ENCODE assay signal across 22 cellular contexts in genomic region chr9:34507556-34507955, GRCh38. TPM values are rescaled to one million over a fixed set of nuclear protein-coding genes. Genes with fewer than 3 reads are reported as not detected.
DNase-seq lines count a peak whose midpoint lies in the region; ATAC-seq and TF ChIP-seq lines count a peak whose summit lies in the region.
"Had no signal": no experiment of that assay in that cellular context is flagged by ENCODE, and none has a peak within 500 bp of the region (broad histone marks: within the 10 kb centered on the region; RNA-seq: fewer than 3 reads in every experiment).

No MANE protein-coding gene starts in this region.

- H3K9me3 Mint-ChIP-seq in activated T-cell treated with anti-CD3 and anti-CD28 coated beads, Interleukin-2, amount 50 U/mL, for 24 hours = no peaks in the 10 kb centered on the region
- no peaks in the 10 kb centered on the region for H3K9me3 Mint-ChIP-seq in activated T-cell treated with anti-CD3 and anti-CD28 coated beads, Interleukin-2, amount 50 U/mL, for 72 hours
- no peaks in the 10 kb centered on the region for H3K9me3 Mint-ChIP-seq in endodermal cell
- H3K9me3 Mint-ChIP-seq: CD4-positive, alpha-beta memory T cell; GM23338; H9 had no signal

- H3K36me3 ChIP-seq in Karpas-422 (ENCODE audit: insufficient read depth, low read length) (no peaks in the 10 kb centered on the region), endodermal cell (ENCODE audit: control insufficient read depth, insufficient read depth, low read length) (no peaks in the 10 kb centered on the region), sigmoid colon (no peaks in the 10 kb centered on the region)

- H2AFZ ChIP-seq in Karpas-422 (ENCODE audit: low read length) = no peak overlapping the region; the same call in 1 of the 2 replicates
- H2AFZ ChIP-seq: GM23338 had no signal

- DNase-seq in activated T-cell treated with anti-CD3 and anti-CD28 coated beads, Interleukin-2, amount 50 U/mL, for 24 hours = peak; percentile 5
- DNase-seq in activated T-cell treated with anti-CD3 and anti-CD28 coated beads, Interleukin-2, amount 50 U/mL, for 72 hours = no peak
- DNase-seq in Karpas-422 = no peak
- DNase-seq in endodermal cell = peak; percentile 30
- DNase-seq in sigmoid colon = peak; percentile 51
- no peak for DNase-seq in NCI-H1048 (lab: John Stamatoyannopoulos, UW)
- DNase-seq: 8988T; C1 segment of cervical spinal cord; Calu3; CD4-positive, alpha-beta memory T cell; COR-L47; DMS53; DMS79 treated with DMSO at 0.1 percent for 48 hours; GF-D8; H9 had no signal

- peak overlapping the region; percentile 27 for H3K4me2 ChIP-seq in Karpas-422 (ENCODE audit: low read depth, low read length, poor library complexity, severe bottlenecking)
- H3K4me2 ChIP-seq: GM23338 had no signal

- no peak for TF ChIP-seq EP300 in sigmoid colon (IDR thresholded peaks at IDR 0.05)

- H3K27ac ChIP-seq in Karpas-422 (ENCODE audit: low read length) (0 out of 2 replicates have a peak overlapping the region, but pooled peaks have one; percentile 34), endodermal cell (ENCODE audit: low read depth, low read length) (no peak overlapping the region), sigmoid colon (no peak overlapping the region)

- no peak for ATAC-seq in activated T-cell treated with anti-CD3 and anti-CD28 coated beads, Interleukin-2, amount 50 U/mL, for 72 hours (replicated peaks in 1 of 2)
- ATAC-seq in HG03571 (IDR thresholded peaks at IDR 0.05; ENCODE audit: unreplicated experiment) = no peak
- ATAC-seq: GM23338, HCT116 had no signal

- H3K79me2 ChIP-seq in Karpas-422 (ENCODE audit: low read length) = no peaks in the 10 kb centered on the region

- intact Hi-C loops in sigmoid colon (cut with DNase I) = no loop called here

- H3K27me3 Mint-ChIP-seq in activated T-cell treated with anti-CD3 and anti-CD28 coated beads, Interleukin-2, amount 50 U/mL, for 24 hours = no peaks in the 10 kb centered on the region
- peaks cover 5% of the 10 kb centered on the region for H3K27me3 Mint-ChIP-seq in activated T-cell treated with anti-CD3 and anti-CD28 coated beads, Interleukin-2, amount 50 U/mL, for 72 hours (ENCODE audit: low read depth)
- H3K27me3 Mint-ChIP-seq in endodermal cell (ENCODE audit: insufficient read depth) = peaks cover 41% of the 10 kb centered on the region
- H3K27me3 Mint-ChIP-seq: CD4-positive, alpha-beta memory T cell had no signal

- no peaks in the 10 kb centered on the region for H3K4me1 Mint-ChIP-seq in activated T-cell treated with anti-CD3 and anti-CD28 coated beads, Interleukin-2, amount 50 U/mL, for 24 hours (ENCODE audit: low read depth)
- H3K4me1 Mint-ChIP-seq in activated T-cell treated with anti-CD3 and anti-CD28 coated beads, Interleukin-2, amount 50 U/mL, for 72 hours (ENCODE audit: low read depth) = no peaks in the 10 kb centered on the region
- peaks cover 32% of the 10 kb centered on the region for H3K4me1 Mint-ChIP-seq in endodermal cell
- H3K4me1 Mint-ChIP-seq: CD4-positive, alpha-beta memory T cell had no signal

- TF ChIP-seq CTCF in endodermal cell (conservative IDR thresholded peaks at IDR 0.05) = no peak
- no peak for TF ChIP-seq CTCF in sigmoid colon (IDR thresholded peaks at IDR 0.05)

- no peak overlapping the region for H3K4me3 Mint-ChIP-seq in activated T-cell treated with anti-CD3 and anti-CD28 coated beads, Interleukin-2, amount 50 U/mL, for 24 hours
- H3K4me3 Mint-ChIP-seq in activated T-cell treated with anti-CD3 and anti-CD28 coated beads, Interleukin-2, amount 50 U/mL, for 72 hours = no peak overlapping the region
- no peak overlapping the region for H3K4me3 Mint-ChIP-seq in endodermal cell
- H3K4me3 Mint-ChIP-seq: CD4-positive, alpha-beta memory T cell; GM23338; H9 had no signal

- peak overlapping the region; percentile 25; the same call in 1 of the 2 replicates for H3K9ac ChIP-seq in Karpas-422 (ENCODE audit: low read length)
- H3K9ac ChIP-seq in endodermal cell (ENCODE audit: extremely low read depth, low read length, poor library complexity, severe bottlenecking) = no peak overlapping the region

- no peaks in the 10 kb centered on the region for H3K27me3 ChIP-seq in Karpas-422 (ENCODE audit: low read length)
- peaks cover 43% of the 10 kb centered on the region for H3K27me3 ChIP-seq in endodermal cell (ENCODE audit: control insufficient read depth, insufficient read depth, low read length, poor library complexity, severe bottlenecking)
- no peaks in the 10 kb centered on the region for H3K27me3 ChIP-seq in sigmoid colon

- no peaks in the 10 kb centered on the region for H4K20me1 ChIP-seq in Karpas-422 (ENCODE audit: insufficient read depth, low read depth, low read length)

- no peak overlapping the region for H3K4me3 ChIP-seq in Karpas-422 (ENCODE audit: low read length)
- no peak overlapping the region for H3K4me3 ChIP-seq in endodermal cell (ENCODE audit: low read length)
- no peak overlapping the region for H3K4me3 ChIP-seq in sigmoid colon
- H3K4me3 ChIP-seq: GM23338 had no signal

- 77 to 85% methylated on average over 3 to 5 of the region's 5 CpGs for WGBS in endodermal cell (ENCODE audit: insufficient coverage in 1 of 2, insufficient read length in 1 of 2), 2 experiments
- 87% methylated on average over 5 of the region's 5 CpGs for WGBS in sigmoid colon, 2 donors

- H3K9me3 ChIP-seq in Karpas-422 (ENCODE audit: low read length) (no peaks in the 10 kb centered on the region), endodermal cell (ENCODE audit: control insufficient read depth, low read length) (no peaks in the 10 kb centered on the region), sigmoid colon (no peaks in the 10 kb centered on the region)

- no peak overlapping the region for H3K27ac Mint-ChIP-seq in activated T-cell treated with anti-CD3 and anti-CD28 coated beads, Interleukin-2, amount 50 U/mL, for 24 hours
- no peak overlapping the region for H3K27ac Mint-ChIP-seq in activated T-cell treated with anti-CD3 and anti-CD28 coated beads, Interleukin-2, amount 50 U/mL, for 72 hours
- H3K27ac Mint-ChIP-seq in endodermal cell = no peak overlapping the region
- H3K27ac Mint-ChIP-seq: CD4-positive, alpha-beta memory T cell; GM23338; H9 had no signal

- H3K9me2 ChIP-seq in Karpas-422 (replicated peaks; ENCODE audit: insufficient read depth, low read length) = no peaks in the 10 kb centered on the region

- no peak for TF ChIP-seq POLR2A in sigmoid colon (IDR thresholded peaks at IDR 0.05)

- no peaks in the 10 kb centered on the region for H3K36me3 Mint-ChIP-seq in activated T-cell treated with anti-CD3 and anti-CD28 coated beads, Interleukin-2, amount 50 U/mL, for 24 hours (ENCODE audit: low read depth)
- H3K36me3 Mint-ChIP-seq in activated T-cell treated with anti-CD3 and anti-CD28 coated beads, Interleukin-2, amount 50 U/mL, for 72 hours (ENCODE audit: insufficient read depth in 2 of 2) = no peaks in the 10 kb centered on the region
- H3K36me3 Mint-ChIP-seq in endodermal cell (ENCODE audit: low read depth) = no peaks in the 10 kb centered on the region
- H3K36me3 Mint-ChIP-seq: CD4-positive, alpha-beta memory T cell had no signal

- peaks cover 61% of the 10 kb centered on the region for H3K4me1 ChIP-seq in Karpas-422 (ENCODE audit: low read length)
- peaks cover under 1% of the 10 kb centered on the region for H3K4me1 ChIP-seq in endodermal cell (ENCODE audit: control insufficient read depth, insufficient read depth, low read length)
- H3K4me1 ChIP-seq in sigmoid colon = peaks cover 0 to 9% (median 8%) of the 10 kb centered on the region in 4 donors

RNA-seq across cellular contexts. Expression of gene ENHO, which starts 15.2 kb away (rescaled TPM):
- under 1 TPM in 1 of 2 donors, not detected in 1; 0.23 TPM for total RNA-seq in activated T-cell treated with anti-CD3 and anti-CD28 coated beads, Interleukin-2, amount 50 U/mL, for 72 hours
- total RNA-seq in Karpas-422 (2014; rRNA removed; shearing (Covaris generic); ENCODE audit: low replicate concordance) = 14.1 and 16.0 TPM in 2 replicates
- 10 to 100 TPM in 1 of 2 donors, 1 to 10 TPM in 1; 7.1 to 14.5 TPM for total RNA-seq in endodermal cell
- 19.4 TPM for polyA plus RNA-seq in endodermal cell (2013, experiment 1 of 2)
- polyA plus RNA-seq in endodermal cell (2013, experiment 2 of 2) = 17.3 TPM
- 1 to 10 TPM in 1 of 4 donors, not detected in 3; 2.5 TPM for total RNA-seq in sigmoid colon
- 1 to 10 TPM; 1.9 to 7.4 (median 6.0) TPM for polyA plus RNA-seq in sigmoid colon
- total RNA-seq: Calu3; CD4-positive, alpha-beta memory T cell had no signal

RNA-seq across cellular contexts. Expression of gene DNAI1, which starts 49.0 kb away (rescaled TPM):
- total RNA-seq in activated T-cell treated with anti-CD3 and anti-CD28 coated beads, Interleukin-2, amount 50 U/mL, for 72 hours = under 1 TPM in 1 of 2 donors, not detected in 1; 0.23 TPM
- total RNA-seq in Karpas-422 (2014; rRNA removed; shearing (Covaris generic); ENCODE audit: low replicate concordance) = 1.6 and 3.4 TPM in 2 replicates
- 1 to 10 TPM; 2.5 to 4.1 TPM for total RNA-seq in endodermal cell
- polyA plus RNA-seq in endodermal cell (2013, experiment 1 of 2) = 3.0 TPM
- polyA plus RNA-seq in endodermal cell (2013, experiment 2 of 2) = 1.5 TPM
- under 1 TPM in 1 of 4 donors, not detected in 3; under 0.01 TPM for total RNA-seq in sigmoid colon
- polyA plus RNA-seq in sigmoid colon = under 1 TPM in 1 of 3 donors, not detected in 2; 0.01 TPM
- total RNA-seq: A673; Calu3; CD4-positive, alpha-beta memory T cell; Daoy; G401 had no signal
- polyA plus RNA-seq: BJ; CD4-positive, alpha-beta memory T cell had no signal

RNA-seq across cellular contexts. Expression of gene FAM219A, which starts 49.2 kb away (rescaled TPM):
- 10 to 100 TPM; 15.2 to 18.1 TPM for total RNA-seq in activated T-cell treated with anti-CD3 and anti-CD28 coated beads, Interleukin-2, amount 50 U/mL, for 72 hours
- total RNA-seq in Karpas-422 (2014; rRNA removed; shearing (Covaris generic); ENCODE audit: low replicate concordance) = 3.7 and 4.5 TPM in 2 replicates
- total RNA-seq in endodermal cell (10 to 100 TPM; 17.1 to 19.6 TPM), sigmoid colon (10 to 100 TPM in 1 of 4 donors, 1 to 10 TPM in 3; 7.4 to 10.2 (median 8.8) TPM)
- 20.6 TPM for polyA plus RNA-seq in endodermal cell (2013, experiment 1 of 2)
- 19.0 TPM for polyA plus RNA-seq in endodermal cell (2013, experiment 2 of 2)
- polyA plus RNA-seq in sigmoid colon = 1 to 10 TPM; 3.0 to 7.9 (median 3.2) TPM

Comparison
In these comparisons a context has a peak if more than half of its experiments do, and no peak if none do; other contexts are left out.
1. DNase-seq: peak in activated T-cell treated with anti-CD3 and anti-CD28 coated beads, Interleukin-2, amount 50 U/mL, for 24 hours (single experiment), endodermal cell (single experiment) and sigmoid colon (single experiment); none in activated T-cell treated with anti-CD3 and anti-CD28 coated beads, Interleukin-2, amount 50 U/mL, for 72 hours (0 of 2), Karpas-422 (single experiment) and NCI-H1048 (single experiment).